8 cellular contexts compared by ENCODE assay signal in the genomic region with DNA sequence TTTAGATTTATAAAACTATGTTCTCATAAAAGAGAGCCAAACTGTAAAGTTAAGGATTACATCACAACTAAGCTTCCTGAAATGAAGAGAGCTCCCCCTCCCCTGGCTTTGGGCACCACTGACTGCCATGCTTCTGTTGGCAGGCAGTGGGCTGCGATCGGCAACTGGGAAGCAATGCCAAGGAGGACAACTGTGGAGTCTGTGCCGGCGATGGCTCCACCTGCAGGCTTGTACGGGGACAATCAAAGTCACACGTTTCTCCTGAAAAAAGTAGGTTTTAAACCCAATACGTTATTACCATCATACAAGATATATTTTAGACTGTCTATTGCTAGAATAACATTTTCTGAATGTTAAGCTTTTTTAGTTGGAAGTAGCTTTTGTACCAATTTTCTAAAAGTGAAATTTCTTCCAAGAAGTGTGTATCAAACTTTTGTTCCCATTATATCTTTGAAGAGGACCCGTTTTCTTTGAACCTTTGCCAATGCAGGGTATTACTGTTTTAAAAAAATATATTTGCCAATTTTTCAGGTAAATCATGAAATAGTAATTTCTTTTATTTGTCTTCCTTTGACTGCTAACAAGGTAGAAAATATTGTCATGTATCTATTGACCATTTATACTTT.
DNase-seq lines count a peak whose midpoint lies in the region; ATAC-seq and TF ChIP-seq lines count a peak whose summit lies in the region.

No MANE protein-coding gene starts in this region.

- intact Hi-C loops in PC-9 (cut with micrococcal nuclease; ENCODE audit: unreplicated experiment) = loop anchor here (5.0 kb wide), 1 partner anchor 266 kb away; no protein-coding TSS in a partner anchor

- TF ChIP-seq CTCF in PC-9 (conservative IDR thresholded peaks at IDR 0.05) = peak; percentile 65

- no peaks in the 10 kb centered on the region for H4K20me1 ChIP-seq in PC-9 (ENCODE audit: insufficient read depth)

- no peaks in the 10 kb centered on the region for H3K9me2 ChIP-seq in PC-9 (ENCODE audit: insufficient read depth)

- BruUV-seq in PC-9 (replicated peaks; lab: Mats Ljungman, UMichigan) = no TSS peak

- H3K27me3 ChIP-seq in PC-9 (ENCODE audit: insufficient read depth, low read depth) (no peaks in the 10 kb centered on the region), skeletal muscle satellite cell (ENCODE audit: control insufficient read depth, insufficient read depth, low read length) (no peaks in the 10 kb centered on the region)

- peak; percentile 8 for DNase-seq in stimulated activated naive CD8-positive, alpha-beta T cell treated with anti-CD3 and anti-CD28 coated beads, Interleukin-15, Interleukin-2, amounts not matched to agents 100 U/mL and 50 U/mL, for 24 hours
- no peak for DNase-seq in stimulated activated naive CD8-positive, alpha-beta T cell treated with anti-CD3 and anti-CD28 coated beads, Interleukin-15, amount 100 ng/mL, for 72 hours
- DNase-seq in PC-9 (peak in 1 of 2 experiments; percentile 14), germinal center (ENCODE audit: low spot score) (peak; percentile 7), NCI-H2029 treated with DMSO at 0.1 percent for 48 hours (lab: John Stamatoyannopoulos, UW) (no peak)
- DNase-seq in stimulated activated naive CD4-positive, alpha-beta T cell (lab: John Stamatoyannopoulos, UW) = no peak

- no peaks in the 10 kb centered on the region for H3K9me3 Mint-ChIP-seq in stimulated activated naive CD8-positive, alpha-beta T cell treated with anti-CD3 and anti-CD28 coated beads, Interleukin-15, amount 100 ng/mL, for 72 hours

- H3K27ac ChIP-seq in PC-9 = no peak overlapping the region

- H3K4me3 Mint-ChIP-seq in stimulated activated naive CD8-positive, alpha-beta T cell treated with anti-CD3 and anti-CD28 coated beads, Interleukin-15, amount 100 ng/mL, for 72 hours = no peak overlapping the region

- H3K27me3 Mint-ChIP-seq in stimulated activated naive CD8-positive, alpha-beta T cell treated with anti-CD3 and anti-CD28 coated beads, Interleukin-15, amount 100 ng/mL, for 72 hours = no peaks in the 10 kb centered on the region

- POLR2A ChIA-PET in PC-9 (lab: Charles Lee; ENCODE audit: unreplicated experiment) = no interaction called here

- H3K9ac ChIP-seq in skeletal muscle satellite cell (ENCODE audit: low read depth, low read length) = no peak overlapping the region

- no peaks in the 10 kb centered on the region for H3K4me1 Mint-ChIP-seq in stimulated activated naive CD8-positive, alpha-beta T cell treated with anti-CD3 and anti-CD28 coated beads, Interleukin-15, amount 100 ng/mL, for 72 hours

- ATAC-seq in stimulated activated naive CD8-positive, alpha-beta T cell treated with anti-CD3 and anti-CD28 coated beads, Interleukin-15, Interleukin-2, amounts not matched to agents 100 U/mL and 50 U/mL, for 24 hours = no peak
- no peak for ATAC-seq in stimulated activated naive CD8-positive, alpha-beta T cell treated with anti-CD3 and anti-CD28 coated beads, Interleukin-15, amount 100 ng/mL, for 72 hours
- no peak for ATAC-seq in HG02970 (IDR thresholded peaks at IDR 0.05; ENCODE audit: low FRiP score, unreplicated experiment)

- H3K36me3 ChIP-seq in PC-9 (ENCODE audit: low read depth) (no peaks in the 10 kb centered on the region), skeletal muscle satellite cell (ENCODE audit: insufficient read depth, low read length) (no peaks in the 10 kb centered on the region)

- H3K9me3 ChIP-seq in PC-9 (ENCODE audit: insufficient read depth, low read depth) (no peaks in the 10 kb centered on the region), skeletal muscle satellite cell (replicated peaks; ENCODE audit: low read length) (no peaks in the 10 kb centered on the region)

- H3K4me1 ChIP-seq in PC-9 (replicated peaks; ENCODE audit: insufficient read depth) = no peaks in the 10 kb centered on the region
- peaks cover 11% of the 10 kb centered on the region for H3K4me1 ChIP-seq in skeletal muscle satellite cell (ENCODE audit: control insufficient read depth, insufficient read depth, low read length)

- no peak overlapping the region for H2AFZ ChIP-seq in PC-9

- H3K4me2 ChIP-seq in PC-9 (0 out of 2 replicates have a peak overlapping the region, but pooled peaks have one; percentile 30), skeletal muscle satellite cell (ENCODE audit: low read length) (peak overlapping the region; percentile 46)

- H3K27ac Mint-ChIP-seq in stimulated activated naive CD8-positive, alpha-beta T cell treated with anti-CD3 and anti-CD28 coated beads, Interleukin-15, amount 100 ng/mL, for 72 hours = no peak overlapping the region

- CTCF ChIA-PET in PC-9 (lab: Charles Lee) = no interaction called here

- no peak overlapping the region for H3K4me3 ChIP-seq in PC-9
- H3K4me3 ChIP-seq in skeletal muscle satellite cell (ENCODE audit: low read length) = no peak overlapping the region

- no peaks in the 10 kb centered on the region for H3K79me2 ChIP-seq in PC-9 (ENCODE audit: low read depth)

- no peaks in the 10 kb centered on the region for H3F3A ChIP-seq in PC-9 (ENCODE audit: insufficient read depth, low read depth)

Comparison
In these comparisons a context has a peak if more than half of its experiments do, and no peak if none do; other contexts are left out.
1. DNase-seq: peak in stimulated activated naive CD8-positive, alpha-beta T cell treated with anti-CD3 and anti-CD28 coated beads, Interleukin-15, Interleukin-2, amounts not matched to agents 100 U/mL and 50 U/mL, for 24 hours (single experiment) and germinal center (single experiment); none in stimulated activated naive CD8-positive, alpha-beta T cell treated with anti-CD3 and anti-CD28 coated beads, Interleukin-15, amount 100 ng/mL, for 72 hours (0 of 2), stimulated activated naive CD4-positive, alpha-beta T cell (0 of 6) and NCI-H2029 treated with DMSO at 0.1 percent for 48 hours (single experiment).